In genomic region chr7:1536768-1537630, GRCh38 we compare ENCODE assay signal across 1 cellular context.
TF ChIP-seq lines count a peak whose summit lies in the region.

No MANE protein-coding gene starts in this region.

TF ChIP-seq in HepG2, 621 proteins besides CTCF, POLR2A, EP300 and RAD21 (continued from another document and continues in another):
- TF ChIP-seq RERE (CRISPR knock-in tag; IDR thresholded peaks at IDR 0.05; ENCODE audit: low read depth) (peak; percentile 4; the same call in 1 of the 2 replicates), ZBTB42 (CRISPR knock-in tag; IDR thresholded peaks at IDR 0.05) (no peak), ZNF772 (CRISPR knock-in tag; IDR thresholded peaks at IDR 0.05) (peak; percentile 87; the same call in 1 of the 2 replicates), ZNF569 (CRISPR knock-in tag; IDR thresholded peaks at IDR 0.05; ENCODE audit: borderline replicate concordance) (no peak), ZNF224 (CRISPR knock-in tag; IDR thresholded peaks at IDR 0.05) (peak; percentile 47; the same call in 1 of the 2 replicates), ZNF543 (CRISPR knock-in tag; IDR thresholded peaks at IDR 0.05) (peak; percentile 87; the same call in 1 of the 2 replicates), POLR2AphosphoS2 (IDR thresholded peaks at IDR 0.05; ENCODE audit: low read depth, low read length) (no peak), RBAK (CRISPR knock-in tag; IDR thresholded peaks at IDR 0.05) (no peak), TERF1 (CRISPR knock-in tag; IDR thresholded peaks at IDR 0.05) (no peak), ZSCAN31 (CRISPR knock-in tag; IDR thresholded peaks at IDR 0.05; ENCODE audit: low read depth) (peak; percentile 93; the same call in 1 of the 2 replicates), ARID5B (CRISPR knock-in tag; IDR thresholded peaks at IDR 0.05) (peak; percentile 89), ZNF34 (CRISPR knock-in tag; IDR thresholded peaks at IDR 0.05; ENCODE audit: borderline replicate concordance) (no peak; the same call in 1 of the 2 replicates), STAT6 (CRISPR knock-in tag; IDR thresholded peaks at IDR 0.05; ENCODE audit: borderline replicate concordance) (peak; percentile 87; the same call in 1 of the 2 replicates), EHMT2 (IDR thresholded peaks at IDR 0.05; ENCODE audit: borderline replicate concordance, low read depth, low read length) (no peak), ZFP36L2 (CRISPR knock-in tag; IDR thresholded peaks at IDR 0.05) (no peak), ZNF598 (CRISPR knock-in tag; IDR thresholded peaks at IDR 0.05; ENCODE audit: borderline replicate concordance) (peak; percentile 84; the same call in 1 of the 2 replicates), ZNF678 (CRISPR knock-in tag; IDR thresholded peaks at IDR 0.05) (no peak), ZNF687 (CRISPR knock-in tag; IDR thresholded peaks at IDR 0.05) (peak; percentile 95), ZNF740 (CRISPR knock-in tag; IDR thresholded peaks at IDR 0.05) (no peak), UBTF (CRISPR knock-in tag; IDR thresholded peaks at IDR 0.05) (peak; percentile 84)
